Comparison of ENCODE assay signal across 18 cellular contexts in genomic region chr14:99120147-99121026, GRCh38.
"Had no signal": no experiment of that assay in that cellular context is flagged by ENCODE, and none has a peak within 500 bp of the region (broad histone marks: within the 10 kb centered on the region; RNA-seq: fewer than 3 reads in every experiment).

No MANE protein-coding gene starts in this region.

- H3K27ac Mint-ChIP-seq: activated naive CD8-positive, alpha-beta T cell treated with anti-CD3 and anti-CD28 coated beads, Interleukin-2, amount 50 U/mL, for 24 hours; activated T-helper 1 cell treated with anti-CD3 and anti-CD28 coated beads, Interleukin-12 subunit alpha, Interleukin-12 subunit beta, Interleukin-2, Interleukin-4 antibody, amounts not matched to agents 30 ng/mL and 10 ng/mL and 1 ng/mL, durations not matched to agents 14 hours and 24 hours and 36 hours; dendritic cell treated with granulocyte-macrophage colony-stimulating factor and Interleukin-4, amounts not matched to agents 40 ng/mL and 50 ng/mL, for 4 days; effector memory CD8-positive, alpha-beta T cell; naive thymus-derived CD4-positive, alpha-beta T cell; T-cell had no signal

- H3K4me3 Mint-ChIP-seq: activated naive CD8-positive, alpha-beta T cell treated with anti-CD3 and anti-CD28 coated beads, Interleukin-2, amount 50 U/mL, for 24 hours; activated T-helper 1 cell treated with anti-CD3 and anti-CD28 coated beads, Interleukin-12 subunit alpha, Interleukin-12 subunit beta, Interleukin-2, Interleukin-4 antibody, amounts not matched to agents 30 ng/mL and 10 ng/mL and 1 ng/mL, durations not matched to agents 14 hours and 24 hours and 36 hours; dendritic cell treated with granulocyte-macrophage colony-stimulating factor and Interleukin-4, amounts not matched to agents 40 ng/mL and 50 ng/mL, for 4 days; effector memory CD8-positive, alpha-beta T cell had no signal

- DNase-seq: activated CD4-positive, alpha-beta T cell treated with anti-CD3 and anti-CD28 coated beads, Interleukin-2, amount 50 U/mL, for 4 hours; activated naive CD4-positive, alpha-beta T cell treated with Interleukin-2 at 50 U/mL for 16 hours; activated naive CD8-positive, alpha-beta T cell treated with anti-CD3 and anti-CD28 coated beads, Interleukin-2, amount 50 U/mL, for 24 hours; effector memory CD8-positive, alpha-beta T cell; gastrocnemius medialis; mucosa of descending colon; naive thymus-derived CD4-positive, alpha-beta T cell; stimulated activated CD4-positive, alpha-beta T cell treated with anti-CD3 and anti-CD28 coated beads, Interleukin-2, amount 100 ng/mL, for 48 hours; stimulated activated naive CD4-positive, alpha-beta T cell; substantia nigra; T-cell; T-helper 9 cell had no signal

- H3K4me3 ChIP-seq: gastrocnemius medialis, heart right ventricle, mucosa of descending colon, tibial nerve had no signal

- H3K9me3 Mint-ChIP-seq: activated naive CD8-positive, alpha-beta T cell treated with anti-CD3 and anti-CD28 coated beads, Interleukin-2, amount 50 U/mL, for 24 hours; activated T-helper 1 cell treated with anti-CD3 and anti-CD28 coated beads, Interleukin-12 subunit alpha, Interleukin-12 subunit beta, Interleukin-2, Interleukin-4 antibody, amounts not matched to agents 30 ng/mL and 10 ng/mL and 1 ng/mL, durations not matched to agents 14 hours and 24 hours and 36 hours; dendritic cell treated with granulocyte-macrophage colony-stimulating factor and Interleukin-4, amounts not matched to agents 40 ng/mL and 50 ng/mL, for 4 days; effector memory CD8-positive, alpha-beta T cell had no signal

- ATAC-seq: activated CD4-positive, CD25-positive, alpha-beta regulatory T cell treated with anti-CD3 and anti-CD28 coated beads, Interleukin-2, amount 50 U/mL, for 24 hours; activated naive CD8-positive, alpha-beta T cell treated with anti-CD3 and anti-CD28 coated beads, Interleukin-2, amount 50 U/mL, for 24 hours; effector memory CD8-positive, alpha-beta T cell; gastrocnemius medialis; heart right ventricle; mucosa of descending colon; naive thymus-derived CD4-positive, alpha-beta T cell; T-cell had no signal

- H3K36me3 ChIP-seq: gastrocnemius medialis, heart right ventricle, tibial nerve had no signal

- H3K9me3 ChIP-seq: gastrocnemius medialis, heart right ventricle, mucosa of descending colon, tibial nerve had no signal

- H3K27ac ChIP-seq: epithelial cell of prostate, gastrocnemius medialis, heart right ventricle, tibial nerve had no signal

- H3K4me1 ChIP-seq: gastrocnemius medialis, heart right ventricle, tibial nerve had no signal
